Comparison of ENCODE assay signal across 19 cellular contexts in genomic region chr1:208450958-208451357, GRCh38.
DNase-seq lines count a peak whose midpoint lies in the region; ATAC-seq, FAIRE-seq and TF ChIP-seq lines count a peak whose summit lies in the region.
"Had no signal": no experiment of that assay in that cellular context is flagged by ENCODE, and none has a peak within 500 bp of the region (broad histone marks: within the 10 kb centered on the region; RNA-seq: fewer than 3 reads in every experiment).

No MANE protein-coding gene starts in this region.

- TF ChIP-seq POLR2A in K562 (conservative IDR thresholded peaks at IDR 0.05), result no peak
- TF ChIP-seq POLR2A in lower leg skin (IDR thresholded peaks at IDR 0.05), result no peak

- no peaks in the 10 kb centered on the region for H3K9me2 ChIP-seq in SK-N-SH

- no peak overlapping the region for H3K4me3 ChIP-seq in SK-N-SH (ENCODE audit: low read depth in 2 of 2, low read length in 1 of 2)
- H3K4me3 ChIP-seq in K562, result no peak overlapping the region
- H3K4me3 ChIP-seq in lower leg skin (ENCODE audit: low read depth, poor library complexity, severe bottlenecking), result no peak overlapping the region
- H3K4me3 ChIP-seq: GM23248, SK-N-MC had no signal

- intact Hi-C loops in K562 (cut with micrococcal nuclease) (loop anchor here (10.0 kb wide), 1 partner anchor 196 kb away; no protein-coding TSS in a partner anchor), lower leg skin (cut with DNase I; ENCODE audit: low total_unique reads) (no loop called here)

- H3K4me1 ChIP-seq in SK-N-SH (ENCODE audit: control insufficient read depth in 1 of 2, insufficient read depth in 2 of 2, low read depth in 1 of 2, low read length in 1 of 2) (peaks cover 0 to 31% of the 10 kb centered on the region in 2 experiments; a peak in 3 of 4 replicates), K562 (replicated peaks in 1 of 2; ENCODE audit: control insufficient read depth in 2 of 2, insufficient read depth in 2 of 2, low read length in 2 of 2) (peaks cover 2 to 5% of the 10 kb centered on the region in 2 experiments; a peak in 3 of 5 replicates)

- H2AFZ ChIP-seq in SK-N-SH (ENCODE audit: low read depth) (no peak overlapping the region), K562 (ENCODE audit: low read depth, low read length) (peak overlapping the region; percentile 14; the same call in 1 of the 2 replicates)
- H2AFZ ChIP-seq: GM23248 had no signal

- CTCF ChIA-PET in SK-N-SH (lab: Yijun Ruan, JAX), result interaction anchor here (1.3 to 1.5 kb wide), 2 partner anchors 12 to 58 kb away, joined by 3 to 6 read pairs; no protein-coding TSS in a partner anchor
- CTCF ChIA-PET in K562 (lab: Yijun Ruan, JAX; ENCODE audit: low intra/inter-chr PET ratio), result no interaction called here

- H3K36me3 ChIP-seq in SK-N-SH (replicated peaks in 1 of 2; ENCODE audit: control insufficient read depth in 1 of 2, insufficient read depth in 2 of 2, low read length in 1 of 2), result no peaks in the 10 kb centered on the region
- H3K36me3 ChIP-seq in K562 (ENCODE audit: control insufficient read depth, insufficient read depth, low read length), result no peaks in the 10 kb centered on the region

- DNase-seq in SK-N-SH, result no peak
- DNase-seq in NCI-H146 treated with DMSO at 0.1 percent for 48 hours (lab: John Stamatoyannopoulos, UW; ENCODE audit: unreplicated experiment), result peak; percentile 57
- DNase-seq in K562 (ENCODE audit: extremely low read depth in 1 of 4, low spot score in 3 of 4), result no peak
- DNase-seq in ureter (ENCODE audit: low spot score), result no peak
- no peak for DNase-seq in NCI-H1436 (lab: John Stamatoyannopoulos, UW)
- no peak for DNase-seq in lower leg skin (ENCODE audit: low spot score in 2 of 2)
- DNase-seq: ACHN, GM23248, HCEC 1CT, Kasumi-1, NCI-H2029 treated with DMSO at 0.1 percent for 48 hours, NCI-H2227 treated with DMSO at 0.1 percent for 48 hours, Right ventricle myocardium superior, T-cell had no signal

- FAIRE-seq in K562 (lab: Jason Lieb, UNC), result no peak
- FAIRE-seq: GM12891, GM19239, HTR-8/SVneo had no signal

- TF ChIP-seq RAD21 in SK-N-SH (IDR thresholded peaks at IDR 0.05; ENCODE audit: low read length) (no peak), K562 (CRISPR knock-in tag; conservative IDR thresholded peaks at IDR 0.05 in 1 of 2, IDR thresholded peaks at IDR 0.05 in 1 of 2) (no peak)

- POLR2A ChIA-PET in SK-N-SH (lab: Yijun Ruan, JAX), result interaction anchor here (0.5 to 0.7 kb wide), 2 partner anchors 10 to 279 kb away, joined by 3 read pairs; no protein-coding TSS in a partner anchor
- POLR2A ChIA-PET in K562 (lab: Yijun Ruan, JAX), result no interaction called here

- H3K79me2 ChIP-seq in SK-N-SH (ENCODE audit: insufficient read depth) (no peaks in the 10 kb centered on the region), K562 (ENCODE audit: control insufficient read depth, insufficient read depth, low read length) (no peaks in the 10 kb centered on the region)

- H3K4me2 ChIP-seq in SK-N-SH (no peak overlapping the region), K562 (ENCODE audit: insufficient read depth, low read length) (no peak overlapping the region)

- no TSS peak for BruUV-seq in K562 (replicated peaks; lab: Mats Ljungman, UMichigan)

- TF ChIP-seq EP300 in SK-N-SH (IDR thresholded peaks at IDR 0.05; ENCODE audit: borderline replicate concordance in 1 of 2, low read depth in 1 of 2, low read length in 1 of 2), result no peak
- no peak for TF ChIP-seq EP300 in K562 (IDR thresholded peaks at IDR 0.05; ENCODE audit: low read length)

- H3K9me3 ChIP-seq in SK-N-SH (no peaks in the 10 kb centered on the region), K562 (replicated peaks; ENCODE audit: control insufficient read depth, insufficient read depth, low read depth, low read length) (no peaks in the 10 kb centered on the region)

- H4K20me1 ChIP-seq in SK-N-SH (ENCODE audit: insufficient read depth), result no peaks in the 10 kb centered on the region
- H4K20me1 ChIP-seq in K562 (replicated peaks; ENCODE audit: control insufficient read depth, insufficient read depth, low read length), result no peaks in the 10 kb centered on the region

- H3K27me3 ChIP-seq in SK-N-SH (ENCODE audit: insufficient read depth) (no peaks in the 10 kb centered on the region), K562 (ENCODE audit: control insufficient read depth in 2 of 2, insufficient read depth in 2 of 2, low read length in 2 of 2) (peaks cover 0 to 4% of the 10 kb centered on the region in 2 experiments; a peak in 1 of 5 replicates)

- peak; percentile 48 for ATAC-seq in SK-N-SH treated with all-trans-retinoic acid at 6 μM for 48 hours
- no peak for ATAC-seq in K562
- ATAC-seq: T-cell had no signal

- no peaks in the 10 kb centered on the region for H3K9me1 ChIP-seq in K562 (ENCODE audit: control insufficient read depth, insufficient read depth, low read length)

- no peaks in the 10 kb centered on the region for H3F3A ChIP-seq in SK-N-SH (replicated peaks; ENCODE audit: insufficient read depth)

- WGBS in SK-N-SH (ENCODE audit: low lambda C conversion rate), result 66% methylated on average over 10 of the region's 10 CpGs
- under 1% methylated on average over 10 of the region's 10 CpGs for WGBS in K562 (ENCODE audit: insufficient coverage, low coverage, missing lambda C conversion rate)
- WGBS in lower leg skin, 2 donors, result 85% methylated on average over 10 of the region's 10 CpGs

- in situ Hi-C loops in K562 (cut with MboI), result no loop called here

- H3K9ac ChIP-seq in SK-N-SH, result no peak overlapping the region
- no peak overlapping the region for H3K9ac ChIP-seq in K562 (ENCODE audit: insufficient read depth in 1 of 2, low read depth in 2 of 2, low read length in 2 of 2)
- H3K9ac ChIP-seq: GM23248 had no signal

- no peak for TF ChIP-seq CTCF in SK-N-SH (IDR thresholded peaks at IDR 0.05)
- no peak for TF ChIP-seq CTCF in K562 (IDR thresholded peaks at IDR 0.05 in 2 of 3, conservative IDR thresholded peaks at IDR 0.05 in 1 of 3; ENCODE audit: insufficient read depth in 2 of 3, low read depth in 1 of 3, low read length in 3 of 3)
- no peak for TF ChIP-seq CTCF in lower leg skin (IDR thresholded peaks at IDR 0.05)

- H3K27ac ChIP-seq in SK-N-SH (ENCODE audit: low read depth in 2 of 2, low read length in 1 of 2) (peak overlapping the region in 1 of 2 experiments; percentile 55; a peak in 1 of 4 replicates), K562 (ENCODE audit: extremely low read depth, low read depth, low read length) (no peak overlapping the region)
- H3K27ac ChIP-seq: GM23248, SK-N-MC had no signal

TF ChIP-seq in SK-N-SH treated with all-trans-retinoic acid at 6 μM for 48 hours, 23 proteins besides CTCF, POLR2A, EP300 and RAD21:
- no peak for TF ChIP-seq GLIS3 (CRISPR knock-in tag; IDR thresholded peaks at IDR 0.05)
- TF ChIP-seq TOX (CRISPR knock-in tag; IDR thresholded peaks at IDR 0.05; ENCODE audit: borderline replicate concordance), result 0 out of 2 replicates have a peak, but pooled peaks have one; percentile 26
- no peak for TF ChIP-seq ZFP30 (CRISPR knock-in tag; IDR thresholded peaks at IDR 0.05)
- TF ChIP-seq CSDC2 (CRISPR knock-in tag; IDR thresholded peaks at IDR 0.05), result no peak

TF ChIP-seq in SK-N-SH, 30 proteins besides CTCF, POLR2A, EP300 and RAD21 (continues in another document):
- TF ChIP-seq FOXJ3 (CRISPR knock-in tag; IDR thresholded peaks at IDR 0.05), result no peak
- no peak for TF ChIP-seq RXRA (IDR thresholded peaks at IDR 0.05; ENCODE audit: borderline replicate concordance, low read depth)
- no peak for TF ChIP-seq MXI1 (IDR thresholded peaks at IDR 0.05; ENCODE audit: low read depth, low read length)
- TF ChIP-seq SMC3 (IDR thresholded peaks at IDR 0.05; ENCODE audit: low read depth, low read length), result no peak
- TF ChIP-seq RFX5 (IDR thresholded peaks at IDR 0.05; ENCODE audit: low read length), result no peak
- no peak for TF ChIP-seq IRF3 (IDR thresholded peaks at IDR 0.05; ENCODE audit: low read depth, low read length)
- no peak for TF ChIP-seq SIN3A (IDR thresholded peaks at IDR 0.05; ENCODE audit: borderline replicate concordance, low read depth, low read length)
- TF ChIP-seq NRF1 (IDR thresholded peaks at IDR 0.05; ENCODE audit: low read depth, low read length), result no peak
- no peak for TF ChIP-seq CHD2 (IDR thresholded peaks at IDR 0.05; ENCODE audit: low read length, partially characterized antibody)
- TF ChIP-seq POLR2AphosphoS5 (IDR thresholded peaks at IDR 0.05; ENCODE audit: low read depth, low read length), result no peak

TF ChIP-seq in K562, 482 proteins besides CTCF, POLR2A, EP300 and RAD21 (continues in another document):
- no peak for TF ChIP-seq CBFA2T3 (IDR thresholded peaks at IDR 0.05)
- TF ChIP-seq REST (CRISPR knock-in tag; IDR thresholded peaks at IDR 0.05; ENCODE audit: low read depth), result no peak
- no peak for TF ChIP-seq NR2C2 (CRISPR knock-in tag; IDR thresholded peaks at IDR 0.05)
- no peak for TF ChIP-seq NR2C2 (tag; IDR thresholded peaks at IDR 0.05)
- TF ChIP-seq HDAC2 (IDR thresholded peaks at IDR 0.05), result no peak
- no peak for TF ChIP-seq OTX1 (CRISPR knock-in tag; IDR thresholded peaks at IDR 0.05)
- no peak for TF ChIP-seq MTA3 (IDR thresholded peaks at IDR 0.05; ENCODE audit: borderline replicate concordance)
